1 cellular context compared by ENCODE assay signal in genomic region chr17:82372591-82373452, GRCh38.
A peak's percentile ranks its signal among the peaks of the same experiment; 100 is the strongest.
TF ChIP-seq lines count a peak whose summit lies in the region.

No MANE protein-coding gene starts in this region.

TF ChIP-seq in HepG2, 621 proteins besides CTCF, POLR2A, EP300 and RAD21 (continues in another document):
- TF ChIP-seq MEIS2 (CRISPR knock-in tag; IDR thresholded peaks at IDR 0.05) = no peak
- no peak for TF ChIP-seq AHR (CRISPR knock-in tag; IDR thresholded peaks at IDR 0.05)
- TF ChIP-seq NRL (CRISPR knock-in tag; IDR thresholded peaks at IDR 0.05; ENCODE audit: borderline replicate concordance) = 0 out of 2 replicates have a peak, but pooled peaks have one; percentile 18
- TF ChIP-seq NFAT5 (CRISPR knock-in tag; IDR thresholded peaks at IDR 0.05) = no peak
- TF ChIP-seq ZBTB2 (CRISPR knock-in tag; IDR thresholded peaks at IDR 0.05; ENCODE audit: low read depth) = no peak
- TF ChIP-seq HDAC1 (CRISPR knock-in tag; IDR thresholded peaks at IDR 0.05) = no peak
- TF ChIP-seq PHF5A (CRISPR knock-in tag; IDR thresholded peaks at IDR 0.05; ENCODE audit: low read depth, unreplicated experiment) = no peak
- no peak for TF ChIP-seq GATAD2A (CRISPR knock-in tag; IDR thresholded peaks at IDR 0.05)
- TF ChIP-seq, protein P1, sequence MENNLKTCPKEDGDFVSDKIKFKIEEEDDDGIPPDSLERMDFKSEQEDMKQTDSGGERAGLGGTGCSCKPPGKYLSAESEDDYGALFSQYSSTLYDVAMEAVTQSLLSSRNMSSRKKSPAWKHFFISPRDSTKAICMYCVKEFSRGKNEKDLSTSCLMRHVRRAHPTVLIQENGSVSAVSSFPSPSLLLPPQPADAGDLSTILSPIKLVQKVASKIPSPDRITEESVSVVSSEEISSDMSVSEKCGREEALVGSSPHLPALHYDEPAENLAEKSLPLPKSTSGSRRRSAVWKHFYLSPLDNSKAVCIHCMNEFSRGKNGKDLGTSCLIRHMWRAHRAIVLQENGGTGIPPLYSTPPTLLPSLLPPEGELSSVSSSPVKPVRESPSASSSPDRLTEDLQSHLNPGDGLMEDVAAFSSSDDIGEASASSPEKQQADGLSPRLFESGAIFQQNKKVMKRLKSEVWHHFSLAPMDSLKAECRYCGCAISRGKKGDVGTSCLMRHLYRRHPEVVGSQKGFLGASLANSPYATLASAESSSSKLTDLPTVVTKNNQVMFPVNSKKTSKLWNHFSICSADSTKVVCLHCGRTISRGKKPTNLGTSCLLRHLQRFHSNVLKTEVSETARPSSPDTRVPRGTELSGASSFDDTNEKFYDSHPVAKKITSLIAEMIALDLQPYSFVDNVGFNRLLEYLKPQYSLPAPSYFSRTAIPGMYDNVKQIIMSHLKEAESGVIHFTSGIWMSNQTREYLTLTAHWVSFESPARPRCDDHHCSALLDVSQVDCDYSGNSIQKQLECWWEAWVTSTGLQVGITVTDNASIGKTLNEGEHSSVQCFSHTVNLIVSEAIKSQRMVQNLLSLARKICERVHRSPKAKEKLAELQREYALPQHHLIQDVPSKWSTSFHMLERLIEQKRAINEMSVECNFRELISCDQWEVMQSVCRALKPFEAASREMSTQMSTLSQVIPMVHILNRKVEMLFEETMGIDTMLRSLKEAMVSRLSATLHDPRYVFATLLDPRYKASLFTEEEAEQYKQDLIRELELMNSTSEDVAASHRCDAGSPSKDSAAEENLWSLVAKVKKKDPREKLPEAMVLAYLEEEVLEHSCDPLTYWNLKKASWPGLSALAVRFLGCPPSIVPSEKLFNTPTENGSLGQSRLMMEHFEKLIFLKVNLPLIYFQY (CRISPR knock-in tag; IDR thresholded peaks at IDR 0.05; ENCODE audit: borderline replicate concordance) = no peak
- TF ChIP-seq ZNF441 (CRISPR knock-in tag; IDR thresholded peaks at IDR 0.05; ENCODE audit: borderline replicate concordance) = no peak
- TF ChIP-seq DPF2 (CRISPR knock-in tag; IDR thresholded peaks at IDR 0.05; ENCODE audit: borderline replicate concordance, low read depth) = no peak
- TF ChIP-seq RBAK (CRISPR knock-in tag; IDR thresholded peaks at IDR 0.05) = no peak
- no peak for TF ChIP-seq LCORL (IDR thresholded peaks at IDR 0.05)
- TF ChIP-seq LCORL (CRISPR knock-in tag; IDR thresholded peaks at IDR 0.05) = no peak
- TF ChIP-seq SMYD3 (CRISPR knock-in tag; IDR thresholded peaks at IDR 0.05) = no peak
- no peak for TF ChIP-seq SP4 (CRISPR knock-in tag; IDR thresholded peaks at IDR 0.05)
- TF ChIP-seq HOXA3 (CRISPR knock-in tag; IDR thresholded peaks at IDR 0.05) = peak; percentile 0; the same call in 1 of the 2 replicates
- no peak for TF ChIP-seq ZNF362 (CRISPR knock-in tag; IDR thresholded peaks at IDR 0.05; ENCODE audit: borderline replicate concordance)
- TF ChIP-seq ZNF879 (CRISPR knock-in tag; IDR thresholded peaks at IDR 0.05) = no peak
- no peak for TF ChIP-seq ISX (CRISPR knock-in tag; conservative IDR thresholded peaks at IDR 0.05)
- 0 out of 2 replicates have a peak, but pooled peaks have one; percentile 39 for TF ChIP-seq ZSCAN31 (CRISPR knock-in tag; IDR thresholded peaks at IDR 0.05; ENCODE audit: low read depth)
- no peak for TF ChIP-seq MED1 (CRISPR knock-in tag; IDR thresholded peaks at IDR 0.05)
- TF ChIP-seq ZFX (CRISPR knock-in tag; IDR thresholded peaks at IDR 0.05; ENCODE audit: low read depth) = 0 out of 2 replicates have a peak, but pooled peaks have one; percentile 23
- TF ChIP-seq, protein P2, sequence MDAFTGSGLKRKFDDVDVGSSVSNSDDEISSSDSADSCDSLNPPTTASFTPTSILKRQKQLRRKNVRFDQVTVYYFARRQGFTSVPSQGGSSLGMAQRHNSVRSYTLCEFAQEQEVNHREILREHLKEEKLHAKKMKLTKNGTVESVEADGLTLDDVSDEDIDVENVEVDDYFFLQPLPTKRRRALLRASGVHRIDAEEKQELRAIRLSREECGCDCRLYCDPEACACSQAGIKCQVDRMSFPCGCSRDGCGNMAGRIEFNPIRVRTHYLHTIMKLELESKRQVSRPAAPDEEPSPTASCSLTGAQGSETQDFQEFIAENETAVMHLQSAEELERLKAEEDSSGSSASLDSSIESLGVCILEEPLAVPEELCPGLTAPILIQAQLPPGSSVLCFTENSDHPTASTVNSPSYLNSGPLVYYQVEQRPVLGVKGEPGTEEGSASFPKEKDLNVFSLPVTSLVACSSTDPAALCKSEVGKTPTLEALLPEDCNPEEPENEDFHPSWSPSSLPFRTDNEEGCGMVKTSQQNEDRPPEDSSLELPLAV (CRISPR knock-in tag; conservative IDR thresholded peaks at IDR 0.05; ENCODE audit: low read depth) = no peak
- TF ChIP-seq BORCS8-MEF2B (CRISPR knock-in tag; IDR thresholded peaks at IDR 0.05) = 0 out of 2 replicates have a peak, but pooled peaks have one; percentile 5
- TF ChIP-seq ZNF350 (CRISPR knock-in tag; IDR thresholded peaks at IDR 0.05; ENCODE audit: borderline replicate concordance, low read depth) = no peak
- TF ChIP-seq TGIF2 (CRISPR knock-in tag; IDR thresholded peaks at IDR 0.05) = no peak
- 0 out of 2 replicates have a peak, but pooled peaks have one; percentile 82 for TF ChIP-seq FOXO4 (CRISPR knock-in tag; conservative IDR thresholded peaks at IDR 0.05)
- TF ChIP-seq SYNCRIP (IDR thresholded peaks at IDR 0.05; ENCODE audit: insufficient read depth, low read depth, low read length) = no peak
- TF ChIP-seq NFYC (CRISPR knock-in tag; IDR thresholded peaks at IDR 0.05) = no peak
- TF ChIP-seq, protein P3, sequence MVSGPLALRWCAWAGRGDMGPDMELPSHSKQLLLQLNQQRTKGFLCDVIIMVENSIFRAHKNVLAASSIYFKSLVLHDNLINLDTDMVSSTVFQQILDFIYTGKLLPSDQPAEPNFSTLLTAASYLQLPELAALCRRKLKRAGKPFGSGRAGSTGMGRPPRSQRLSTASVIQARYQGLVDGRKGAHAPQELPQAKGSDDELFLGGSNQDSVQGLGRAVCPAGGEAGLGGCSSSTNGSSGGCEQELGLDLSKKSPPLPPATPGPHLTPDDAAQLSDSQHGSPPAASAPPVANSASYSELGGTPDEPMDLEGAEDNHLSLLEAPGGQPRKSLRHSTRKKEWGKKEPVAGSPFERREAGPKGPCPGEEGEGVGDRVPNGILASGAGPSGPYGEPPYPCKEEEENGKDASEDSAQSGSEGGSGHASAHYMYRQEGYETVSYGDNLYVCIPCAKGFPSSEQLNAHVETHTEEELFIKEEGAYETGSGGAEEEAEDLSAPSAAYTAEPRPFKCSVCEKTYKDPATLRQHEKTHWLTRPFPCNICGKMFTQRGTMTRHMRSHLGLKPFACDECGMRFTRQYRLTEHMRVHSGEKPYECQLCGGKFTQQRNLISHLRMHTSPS (CRISPR knock-in tag; IDR thresholded peaks at IDR 0.05; ENCODE audit: low read depth) = no peak
- peak; percentile 36; the same call in 1 of the 2 replicates for TF ChIP-seq ZNF687 (CRISPR knock-in tag; IDR thresholded peaks at IDR 0.05)
- no peak for TF ChIP-seq ZNF816 (CRISPR knock-in tag; IDR thresholded peaks at IDR 0.05; ENCODE audit: borderline replicate concordance)
- 0 out of 2 replicates have a peak, but pooled peaks have one; percentile 16 for TF ChIP-seq RXRA (CRISPR knock-in tag; IDR thresholded peaks at IDR 0.05)
- TF ChIP-seq ZNF264 (CRISPR knock-in tag; IDR thresholded peaks at IDR 0.05) = no peak
- no peak for TF ChIP-seq RARG (CRISPR knock-in tag; IDR thresholded peaks at IDR 0.05; ENCODE audit: low read depth)
- TF ChIP-seq ZBTB21 (CRISPR knock-in tag; IDR thresholded peaks at IDR 0.05) = no peak
- TF ChIP-seq NFE2 (CRISPR knock-in tag; IDR thresholded peaks at IDR 0.05) = no peak
- no peak for TF ChIP-seq ZNF256 (CRISPR knock-in tag; conservative IDR thresholded peaks at IDR 0.05)
- no peak for TF ChIP-seq SP1 (IDR thresholded peaks at IDR 0.05)
- no peak for TF ChIP-seq SP1 (CRISPR knock-in tag; IDR thresholded peaks at IDR 0.05)
- no peak for TF ChIP-seq SNAI1 (CRISPR knock-in tag; IDR thresholded peaks at IDR 0.05; ENCODE audit: borderline replicate concordance)
- TF ChIP-seq GABPA (IDR thresholded peaks at IDR 0.05; ENCODE audit: low read depth, low read length) = no peak
- TF ChIP-seq GABPA (CRISPR knock-in tag; IDR thresholded peaks at IDR 0.05; ENCODE audit: low read depth) = no peak
- TF ChIP-seq ZNF552 (CRISPR knock-in tag; IDR thresholded peaks at IDR 0.05; ENCODE audit: borderline replicate concordance) = peak; percentile 60; the same call in 1 of the 2 replicates
